Comparison of ENCODE assay signal across 12 cellular contexts in the genomic region with DNA sequence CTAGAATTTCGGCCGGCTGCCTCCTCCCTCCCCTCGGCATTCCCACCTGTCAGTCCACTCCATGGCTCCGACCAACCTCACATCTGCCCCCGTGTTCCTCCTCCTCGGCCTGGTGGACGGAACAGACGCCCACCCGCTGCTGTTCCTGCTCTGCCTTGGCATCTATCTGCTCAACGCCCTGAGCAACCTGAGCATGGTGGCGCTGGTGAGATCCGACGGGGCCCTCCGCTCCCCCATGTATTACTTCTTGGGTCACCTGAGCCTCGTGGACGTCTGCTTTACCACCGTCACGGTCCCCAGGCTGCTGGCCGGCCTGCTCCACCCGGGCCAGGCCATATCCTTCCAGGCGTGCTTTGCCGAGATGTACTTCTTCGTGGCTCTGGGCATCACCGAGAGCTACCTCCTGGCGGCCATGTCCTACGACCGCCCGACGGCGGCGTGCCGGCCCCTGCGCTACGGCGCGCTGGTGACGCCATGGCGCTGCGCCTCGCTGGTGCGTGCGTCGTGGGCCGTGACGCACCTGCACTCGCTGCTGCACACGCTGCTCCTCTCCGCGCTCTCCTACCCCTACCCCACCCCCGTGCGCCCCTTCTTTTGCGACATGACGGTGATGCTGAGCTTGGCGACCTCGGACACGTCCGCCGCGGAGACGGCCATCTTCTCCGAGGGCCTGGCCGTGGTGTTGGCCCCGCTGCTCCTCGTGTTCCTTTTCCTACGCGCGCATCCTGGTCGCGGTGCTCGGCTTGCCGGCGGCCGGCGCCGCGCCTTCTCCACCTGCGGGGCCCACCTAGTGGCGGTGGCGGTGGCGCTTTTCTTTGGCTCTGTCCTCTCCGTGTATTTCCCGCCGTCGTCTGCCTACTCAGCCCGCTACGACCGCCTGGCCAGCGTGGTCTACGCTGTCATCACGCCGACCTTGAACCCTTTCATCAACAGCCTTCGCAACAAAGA. TPM values are rescaled to one million over a fixed set of nuclear protein-coding genes. Genes with fewer than 3 reads are reported as not detected.
DNase-seq lines count a peak whose midpoint lies in the region; ATAC-seq lines count a peak whose summit lies in the region.
"Had no signal": no experiment of that assay in that cellular context is flagged by ENCODE, and none has a peak within 500 bp of the region (broad histone marks: within the 10 kb centered on the region; RNA-seq: fewer than 3 reads in every experiment).

A gene (minus strand): TSS at position 440 of the 948 bp plus-strand sequence.

- no peaks in the 10 kb centered on the region for H3K4me1 Mint-ChIP-seq in activated T-helper 1 cell treated with anti-CD3 and anti-CD28 coated beads, Interleukin-12 subunit alpha, Interleukin-12 subunit beta, Interleukin-2, Interleukin-4 antibody, amounts not matched to agents 30 ng/mL and 10 ng/mL and 1 ng/mL, durations not matched to agents 14 hours and 24 hours and 36 hours (ENCODE audit: low read depth)
- H3K4me1 Mint-ChIP-seq in stimulated activated naive B cell treated with anti-CD40 and anti-IgM and Interleukin-4, amounts not matched to agents 10 μg/mL and 1 μg/mL and 100 μg/mL, for 72 hours: peaks cover 2 to 11% of the 10 kb centered on the region in 2 donors

- peak; percentile 81 for DNase-seq in NCI-H1930 (lab: John Stamatoyannopoulos, UW)
- DNase-seq in activated T-helper 1 cell treated with anti-CD3 and anti-CD28 coated beads, Interleukin-12 subunit alpha, Interleukin-12 subunit beta, Interleukin-2, Interleukin-4 antibody, amounts not matched to agents 30 ng/mL and 10 ng/mL and 1 ng/mL, durations not matched to agents 14 hours and 24 hours and 36 hours (ENCODE audit: low spot score): no peak
- DNase-seq in iPS-NIHi7 (ENCODE audit: extremely low spot score): peak; percentile 46
- no peak for DNase-seq in stimulated activated naive B cell treated with anti-CD40 and anti-IgM and Interleukin-4, amounts not matched to agents 10 μg/mL and 1 μg/mL and 100 μg/mL, for 72 hours
- DNase-seq in T-helper 9 cell: no peak
- DNase-seq: cortex of kidney had no signal

- no peaks in the 10 kb centered on the region for H3K36me3 Mint-ChIP-seq in activated T-helper 1 cell treated with anti-CD3 and anti-CD28 coated beads, Interleukin-12 subunit alpha, Interleukin-12 subunit beta, Interleukin-2, Interleukin-4 antibody, amounts not matched to agents 30 ng/mL and 10 ng/mL and 1 ng/mL, durations not matched to agents 14 hours and 24 hours and 36 hours (ENCODE audit: low read depth)
- H3K36me3 Mint-ChIP-seq in stimulated activated naive B cell treated with anti-CD40 and anti-IgM and Interleukin-4, amounts not matched to agents 10 μg/mL and 1 μg/mL and 100 μg/mL, for 72 hours: no peaks in the 10 kb centered on the region
- H3K36me3 Mint-ChIP-seq: type B pancreatic cell had no signal

- H3K9me3 Mint-ChIP-seq in activated T-helper 1 cell treated with anti-CD3 and anti-CD28 coated beads, Interleukin-12 subunit alpha, Interleukin-12 subunit beta, Interleukin-2, Interleukin-4 antibody, amounts not matched to agents 30 ng/mL and 10 ng/mL and 1 ng/mL, durations not matched to agents 14 hours and 24 hours and 36 hours: no peaks in the 10 kb centered on the region
- H3K9me3 Mint-ChIP-seq in stimulated activated naive B cell treated with anti-CD40 and anti-IgM and Interleukin-4, amounts not matched to agents 10 μg/mL and 1 μg/mL and 100 μg/mL, for 72 hours: peaks cover 0 to 3% of the 10 kb centered on the region in 2 donors

- peaks cover 10% of the 10 kb centered on the region for H3K27me3 Mint-ChIP-seq in activated T-helper 1 cell treated with anti-CD3 and anti-CD28 coated beads, Interleukin-12 subunit alpha, Interleukin-12 subunit beta, Interleukin-2, Interleukin-4 antibody, amounts not matched to agents 30 ng/mL and 10 ng/mL and 1 ng/mL, durations not matched to agents 14 hours and 24 hours and 36 hours (ENCODE audit: insufficient read depth)
- H3K27me3 Mint-ChIP-seq in stimulated activated naive B cell treated with anti-CD40 and anti-IgM and Interleukin-4, amounts not matched to agents 10 μg/mL and 1 μg/mL and 100 μg/mL, for 72 hours: peaks cover 43 to 48% of the 10 kb centered on the region in 2 donors
- H3K27me3 Mint-ChIP-seq: type B pancreatic cell had no signal

- peak within 1 kb of the TSS; percentile 53 for H3K4me3 Mint-ChIP-seq in activated T-helper 1 cell treated with anti-CD3 and anti-CD28 coated beads, Interleukin-12 subunit alpha, Interleukin-12 subunit beta, Interleukin-2, Interleukin-4 antibody, amounts not matched to agents 30 ng/mL and 10 ng/mL and 1 ng/mL, durations not matched to agents 14 hours and 24 hours and 36 hours
- H3K4me3 Mint-ChIP-seq in stimulated activated naive B cell treated with anti-CD40 and anti-IgM and Interleukin-4, amounts not matched to agents 10 μg/mL and 1 μg/mL and 100 μg/mL, for 72 hours: peak within 1 kb of the TSS; percentile 64 to 82
- H3K4me3 Mint-ChIP-seq: type B pancreatic cell had no signal

- H3K27ac Mint-ChIP-seq in activated T-helper 1 cell treated with anti-CD3 and anti-CD28 coated beads, Interleukin-12 subunit alpha, Interleukin-12 subunit beta, Interleukin-2, Interleukin-4 antibody, amounts not matched to agents 30 ng/mL and 10 ng/mL and 1 ng/mL, durations not matched to agents 14 hours and 24 hours and 36 hours: no peak within 1 kb of the TSS
- peak within 1 kb of the TSS; percentile 72 for H3K27ac Mint-ChIP-seq in stimulated activated naive B cell treated with anti-CD40 and anti-IgM and Interleukin-4, amounts not matched to agents 10 μg/mL and 1 μg/mL and 100 μg/mL, for 72 hours
- H3K27ac Mint-ChIP-seq: type B pancreatic cell had no signal

- ATAC-seq in stimulated activated naive B cell treated with anti-CD40 and anti-IgM and Interleukin-4, amounts not matched to agents 10 μg/mL and 1 μg/mL and 100 μg/mL, for 72 hours (replicated peaks): peak; percentile 70 to 94
- ATAC-seq in GM18909 (IDR thresholded peaks at IDR 0.05; ENCODE audit: poor library complexity, unreplicated experiment) (no peak), HG03025 (IDR thresholded peaks at IDR 0.05; ENCODE audit: low FRiP score, unreplicated experiment) (no peak)
- ATAC-seq: SK-N-SH treated with all-trans-retinoic acid at 6 μM for 48 hours had no signal

- intact Hi-C loops in activated T-helper 1 cell treated with anti-CD3 and anti-CD28 coated beads, Interleukin-12 subunit alpha, Interleukin-12 subunit beta, Interleukin-2, Interleukin-4 antibody, amounts not matched to agents 30 ng/mL and 10 ng/mL and 1 ng/mL, durations not matched to agents 14 hours and 24 hours and 36 hours (cut with micrococcal nuclease): no loop called here

RNA-seq across cellular contexts. Expression of the gene that starts here (rescaled TPM):
- total RNA-seq in activated T-helper 1 cell treated with anti-CD3 and anti-CD28 coated beads, Interleukin-12 subunit alpha, Interleukin-12 subunit beta, Interleukin-2, Interleukin-4 antibody, amounts not matched to agents 30 ng/mL and 10 ng/mL and 1 ng/mL, durations not matched to agents 14 hours and 24 hours and 36 hours: 0.24 and 0.47 TPM in 2 replicates
- total RNA-seq: M059J, NCI-H460 had no signal

Comparison
In these comparisons a context has a peak if more than half of its experiments do, and no peak if none do; other contexts are left out.
1. DNase-seq: peak in NCI-H1930 (2 of 2) and iPS-NIHi7 (single experiment); none in activated T-helper 1 cell treated with anti-CD3 and anti-CD28 coated beads, Interleukin-12 subunit alpha, Interleukin-12 subunit beta, Interleukin-2, Interleukin-4 antibody, amounts not matched to agents 30 ng/mL and 10 ng/mL and 1 ng/mL, durations not matched to agents 14 hours and 24 hours and 36 hours (single experiment), stimulated activated naive B cell treated with anti-CD40 and anti-IgM and Interleukin-4, amounts not matched to agents 10 μg/mL and 1 μg/mL and 100 μg/mL, for 72 hours (single experiment) and T-helper 9 cell (single experiment).
2. ATAC-seq: peak in stimulated activated naive B cell treated with anti-CD40 and anti-IgM and Interleukin-4, amounts not matched to agents 10 μg/mL and 1 μg/mL and 100 μg/mL, for 72 hours (2 of 2); none in GM18909 (single experiment) and HG03025 (single experiment).